Comparison of ENCODE assay signal across 8 cellular contexts in genomic region chr7:99374121-99375064, GRCh38. TPM values are rescaled to one million over a fixed set of nuclear protein-coding genes. Genes with fewer than 3 reads are reported as not detected.
A peak's percentile ranks its signal among the peaks of the same experiment; 100 is the strongest.
DNase-seq lines count a peak whose midpoint lies in the region; ATAC-seq and TF ChIP-seq lines count a peak whose summit lies in the region.

TSS of gene ARPC1B (plus strand) at chr7:99374730. CDS start at chr7:99385715, 10,985 bp downstream.

- no peak for TF ChIP-seq CTCF in SK-N-SH (IDR thresholded peaks at IDR 0.05)
- no peak for TF ChIP-seq CTCF in glutamatergic neuron (IDR thresholded peaks at IDR 0.05; ENCODE audit: partially characterized antibody, unreplicated experiment)
- no peak for TF ChIP-seq CTCF in type B pancreatic cell (conservative IDR thresholded peaks at IDR 0.05)

- H3K9me3 Mint-ChIP-seq in activated naive CD4-positive, alpha-beta T cell treated with anti-CD3 and anti-CD28 coated beads, Interleukin-2, amount 10 ng/mL, durations not matched to agents 7 days and 5 days, result no peaks in the 10 kb centered on the region
- H3K9me3 Mint-ChIP-seq in glutamatergic neuron (ENCODE audit: unreplicated experiment), result peaks cover 4% of the 10 kb centered on the region
- H3K9me3 Mint-ChIP-seq in type B pancreatic cell, result no peaks in the 10 kb centered on the region

- H3K9ac ChIP-seq in SK-N-SH (peak within 1 kb of the TSS; percentile 81), trophoblast cell (ENCODE audit: low read length) (peak within 1 kb of the TSS; percentile 82)

- peak within 1 kb of the TSS; percentile 12 to 45; a peak in 3 of 4 replicates for H3K27ac ChIP-seq in SK-N-SH (ENCODE audit: low read depth in 2 of 2, low read length in 1 of 2)
- H3K27ac ChIP-seq in trophoblast cell (ENCODE audit: low read depth, low read length), result peak within 1 kb of the TSS; percentile 78

- H3K18ac ChIP-seq in trophoblast cell (ENCODE audit: low read length), result peak within 1 kb of the TSS; percentile 97

- H4K91ac ChIP-seq in trophoblast cell (ENCODE audit: low read depth, low read length), result peak within 1 kb of the TSS; percentile 96

- H3K4me1 ChIP-seq in SK-N-SH (ENCODE audit: control insufficient read depth in 1 of 2, insufficient read depth in 2 of 2, low read depth in 1 of 2, low read length in 1 of 2), result peaks cover 3 to 17% of the 10 kb centered on the region in 2 experiments; a peak in 2 of 4 replicates
- H3K4me1 ChIP-seq in trophoblast cell (ENCODE audit: control insufficient read depth in 1 of 2, insufficient read depth in 2 of 2, low read length in 2 of 2), result peaks cover 3 to 7% of the 10 kb centered on the region in 2 experiments

- CTCF ChIA-PET in SK-N-SH (lab: Yijun Ruan, JAX), result interaction anchor here (1.0 kb wide), 2 partner anchors 9 to 35 kb away, joined by 3 read pairs; partner anchors contain the start of gene BUD31
- CTCF ChIA-PET in activated naive CD4-positive, alpha-beta T cell treated with anti-CD3 and anti-CD28 coated beads, Interleukin-2, amount 10 ng/mL, durations not matched to agents 7 days and 5 days (lab: Charles Lee), result interaction anchor here (0.6 kb wide), 1 partner anchor 1358 kb away, joined by 3 read pairs; no protein-coding TSS in a partner anchor

- H3F3A ChIP-seq in SK-N-SH (replicated peaks; ENCODE audit: insufficient read depth), result peaks cover 37% of the 10 kb centered on the region

- H4K12ac ChIP-seq in trophoblast cell (ENCODE audit: low read depth, low read length), result peak within 1 kb of the TSS; percentile 87

- H3K4me2 ChIP-seq in SK-N-SH, result peak within 1 kb of the TSS; percentile 99
- peak within 1 kb of the TSS; percentile 88 for H3K4me2 ChIP-seq in trophoblast cell (ENCODE audit: low read length)

- peak within 1 kb of the TSS; percentile 84 for H3K14ac ChIP-seq in trophoblast cell (ENCODE audit: low read length)

- H3K36me3 Mint-ChIP-seq in activated naive CD4-positive, alpha-beta T cell treated with anti-CD3 and anti-CD28 coated beads, Interleukin-2, amount 10 ng/mL, durations not matched to agents 7 days and 5 days, result peaks cover 9% of the 10 kb centered on the region
- H3K36me3 Mint-ChIP-seq in glutamatergic neuron (ENCODE audit: unreplicated experiment) (no peaks in the 10 kb centered on the region), type B pancreatic cell (peaks cover 5% of the 10 kb centered on the region)

- peak within 1 kb of the TSS; percentile 92 for H4K8ac ChIP-seq in trophoblast cell (ENCODE audit: low read depth, low read length)

- no peaks in the 10 kb centered on the region for H3K9me2 ChIP-seq in SK-N-SH

- peak within 1 kb of the TSS; percentile 91 for H2BK120ac ChIP-seq in trophoblast cell (ENCODE audit: insufficient read depth, low read length, poor library complexity)

- H3K27me3 Mint-ChIP-seq in activated naive CD4-positive, alpha-beta T cell treated with anti-CD3 and anti-CD28 coated beads, Interleukin-2, amount 10 ng/mL, durations not matched to agents 7 days and 5 days, result no peaks in the 10 kb centered on the region
- H3K27me3 Mint-ChIP-seq in glutamatergic neuron (ENCODE audit: unreplicated experiment) (peaks cover 4% of the 10 kb centered on the region), type B pancreatic cell (no peaks in the 10 kb centered on the region)

- DNase-seq in DMS53 treated with DMSO at 0.1 percent for 48 hours (lab: John Stamatoyannopoulos, UW; ENCODE audit: unreplicated experiment) (peak; percentile 84), HUDEP-2 (lab: John Stamatoyannopoulos, UW; ENCODE audit: unreplicated experiment in 76 of 76) (peak in 67 of 76 experiments; percentile 8 to 81 (median 60)), SK-N-SH (peak; percentile 99), glutamatergic neuron (peak; percentile 62), trophoblast cell (peak; percentile 80 to 83), type B pancreatic cell (ENCODE audit: extremely low spot score, unreplicated experiment) (no peak)
- peak; percentile 89 for DNase-seq in activated naive CD4-positive, alpha-beta T cell treated with anti-CD3 and anti-CD28 coated beads, Interleukin-2, amount 10 ng/mL, durations not matched to agents 7 days and 5 days

- H2AFZ ChIP-seq in SK-N-SH (ENCODE audit: low read depth), result peak within 1 kb of the TSS; percentile 76; the same call in 1 of the 2 replicates
- H2AFZ ChIP-seq in trophoblast cell (ENCODE audit: insufficient read depth, low read length, poor library complexity), result peak within 1 kb of the TSS; percentile 97

- peaks cover 54% of the 10 kb centered on the region for H3K4me1 Mint-ChIP-seq in activated naive CD4-positive, alpha-beta T cell treated with anti-CD3 and anti-CD28 coated beads, Interleukin-2, amount 10 ng/mL, durations not matched to agents 7 days and 5 days
- H3K4me1 Mint-ChIP-seq in glutamatergic neuron (ENCODE audit: low read depth, unreplicated experiment) (no peaks in the 10 kb centered on the region), type B pancreatic cell (ENCODE audit: unreplicated experiment) (peaks cover 14% of the 10 kb centered on the region)

- no peak for TF ChIP-seq RAD21 in SK-N-SH (IDR thresholded peaks at IDR 0.05; ENCODE audit: low read length)

- no peak for TF ChIP-seq EP300 in SK-N-SH (IDR thresholded peaks at IDR 0.05; ENCODE audit: borderline replicate concordance in 1 of 2, low read depth in 1 of 2, low read length in 1 of 2)

- peaks cover 36% of the 10 kb centered on the region for H4K20me1 ChIP-seq in SK-N-SH (ENCODE audit: insufficient read depth)

- H3K4ac ChIP-seq in trophoblast cell (ENCODE audit: low read depth, low read length), result peak within 1 kb of the TSS; percentile 77

- H3K27ac Mint-ChIP-seq in activated naive CD4-positive, alpha-beta T cell treated with anti-CD3 and anti-CD28 coated beads, Interleukin-2, amount 10 ng/mL, durations not matched to agents 7 days and 5 days, result peak within 1 kb of the TSS; percentile 79
- H3K27ac Mint-ChIP-seq in glutamatergic neuron (ENCODE audit: unreplicated experiment) (no peak within 1 kb of the TSS), type B pancreatic cell (peak within 1 kb of the TSS; percentile 97)

- peaks cover 49% of the 10 kb centered on the region for H3K79me2 ChIP-seq in SK-N-SH (ENCODE audit: insufficient read depth)
- peaks cover 4% of the 10 kb centered on the region for H3K79me2 ChIP-seq in trophoblast cell (ENCODE audit: control insufficient read depth, insufficient read depth, low read length, poor library complexity)

- no peak within 1 kb of the TSS for H3K23ac ChIP-seq in trophoblast cell (ENCODE audit: low read length)

- H3K4me3 Mint-ChIP-seq in activated naive CD4-positive, alpha-beta T cell treated with anti-CD3 and anti-CD28 coated beads, Interleukin-2, amount 10 ng/mL, durations not matched to agents 7 days and 5 days, result peak within 1 kb of the TSS; percentile 74
- H3K4me3 Mint-ChIP-seq in glutamatergic neuron (ENCODE audit: unreplicated experiment), result peak within 1 kb of the TSS; percentile 75
- peak within 1 kb of the TSS; percentile 87 for H3K4me3 Mint-ChIP-seq in type B pancreatic cell

- ATAC-seq in GM21381 (IDR thresholded peaks at IDR 0.05; ENCODE audit: unreplicated experiment), result peak; percentile 49

- H2BK5ac ChIP-seq in trophoblast cell (ENCODE audit: low read depth, low read length, poor library complexity), result peak within 1 kb of the TSS; percentile 75

- H3K4me3 ChIP-seq in SK-N-SH (ENCODE audit: low read depth in 2 of 2, low read length in 1 of 2) (peak within 1 kb of the TSS; percentile 55 to 93), trophoblast cell (ENCODE audit: low read depth, low read length) (peak within 1 kb of the TSS; percentile 83)

- WGBS in SK-N-SH (ENCODE audit: low lambda C conversion rate), result 4% methylated on average over 67 of the region's 94 CpGs
- no CpG with 5 or more reads among the region's 94 CpGs for WGBS in trophoblast cell (ENCODE audit: extremely low coverage, insufficient coverage, insufficient read length)

- peaks cover 8% of the 10 kb centered on the region for H3K79me1 ChIP-seq in trophoblast cell (ENCODE audit: low read length)

- H2BK12ac ChIP-seq in trophoblast cell (ENCODE audit: low read length), result no peak within 1 kb of the TSS

- POLR2A ChIA-PET in SK-N-SH (lab: Yijun Ruan, JAX), result no interaction called here

- peak within 1 kb of the TSS; percentile 35 for H2AK5ac ChIP-seq in trophoblast cell (ENCODE audit: low read length)

- H3K9me3 ChIP-seq in SK-N-SH, result no peaks in the 10 kb centered on the region
- H3K9me3 ChIP-seq in trophoblast cell (ENCODE audit: insufficient read depth, low read depth, low read length), result peaks cover 1% of the 10 kb centered on the region

- H3K27me3 ChIP-seq in SK-N-SH (ENCODE audit: insufficient read depth), result no peaks in the 10 kb centered on the region
- no peaks in the 10 kb centered on the region for H3K27me3 ChIP-seq in trophoblast cell (ENCODE audit: insufficient read depth, low read length)

- H3K36me3 ChIP-seq in SK-N-SH (replicated peaks in 1 of 2; ENCODE audit: control insufficient read depth in 1 of 2, insufficient read depth in 2 of 2, low read length in 1 of 2) (peaks cover 0 to 28% of the 10 kb centered on the region in 2 experiments), trophoblast cell (ENCODE audit: control insufficient read depth in 1 of 2, insufficient read depth in 2 of 2, low read length in 2 of 2) (peaks cover 9 to 13% of the 10 kb centered on the region in 2 experiments)

TF ChIP-seq in SK-N-SH, 30 proteins besides CTCF, POLR2A, EP300 and RAD21 (continues in another document):
- peak; percentile 42; the same call in 1 of the 2 replicates for TF ChIP-seq MAX (IDR thresholded peaks at IDR 0.05; ENCODE audit: low read depth)
- 0 out of 2 replicates have a peak, but pooled peaks have one; percentile 16 for TF ChIP-seq SIN3A (IDR thresholded peaks at IDR 0.05; ENCODE audit: borderline replicate concordance, low read depth, low read length)

RNA-seq across cellular contexts. Expression of gene ARPC1B, which starts in this region (rescaled TPM):
- polyA plus RNA-seq in SK-N-SH (2012; rRNA removed), result 549 and 836 TPM in 2 replicates
- polyA plus RNA-seq in SK-N-SH (2012; cell fraction: cytosol; rRNA removed), result 499 and 604 TPM in 2 replicates
- 368 and 467 TPM in 2 replicates for polyA plus RNA-seq in SK-N-SH (2012; cell fraction: nucleus; rRNA removed)
- total RNA-seq in glutamatergic neuron (ENCODE audit: unreplicated experiment), result 9.5 TPM
- 131 TPM in 2 replicates for polyA plus RNA-seq in trophoblast cell (2013)
- 55.0 and 125 TPM in 2 replicates for total RNA-seq in type B pancreatic cell (ENCODE audit: low replicate concordance)
